8 cellular contexts compared by ENCODE assay signal in genomic region chr21:42219606-42220137, GRCh38. TPM values are rescaled to one million over a fixed set of nuclear protein-coding genes. Genes with fewer than 3 reads are reported as not detected.
DNase-seq lines count a peak whose midpoint lies in the region; ATAC-seq and TF ChIP-seq lines count a peak whose summit lies in the region.

No MANE protein-coding gene starts in this region.

- H4K91ac ChIP-seq in H9 (ENCODE audit: insufficient read length, low read depth, low read length) (no peak overlapping the region), neuronal stem cell (ENCODE audit: low read depth, low read length, poor library complexity) (no peak overlapping the region)

- H3K14ac ChIP-seq in H9 (ENCODE audit: insufficient read depth, low read length) (no peak overlapping the region), neuronal stem cell (ENCODE audit: low read length) (no peak overlapping the region)

- DNase-seq in DND-41 (no peak), H9 (peak; percentile 37), fibroblast of villous mesenchyme (ENCODE audit: low read depth) (no peak), neuronal stem cell (ENCODE audit: low spot score) (no peak), dedifferentiated amniotic fluid mesenchymal stem cell (ENCODE audit: extremely low spot score) (no peak)
- no peak for DNase-seq in activated CD4-positive, alpha-beta memory T cell treated with anti-CD3 and anti-CD28 coated beads for 36 hours

- H3K18ac ChIP-seq in H9 (ENCODE audit: insufficient read length, low read depth, low read length) (no peak overlapping the region), neuronal stem cell (ENCODE audit: low read length) (peak overlapping the region; percentile 82)

- WGBS in H9 (ENCODE audit: extremely low coverage, insufficient read length, low lambda C conversion rate), result no CpG with 5 or more reads among the region's 41 CpGs
- WGBS in neuronal stem cell (ENCODE audit: extremely low coverage in 2 of 2, insufficient read length in 2 of 2, insufficient replicate concordance in 1 of 2), 2 donors, result no CpG with 5 or more reads among the region's 41 CpGs

- H3K27me3 Mint-ChIP-seq in H9 (ENCODE audit: low read depth), result peaks cover 90% of the 10 kb centered on the region
- no peaks in the 10 kb centered on the region for H3K27me3 Mint-ChIP-seq in activated CD4-positive, alpha-beta memory T cell treated with anti-CD3 and anti-CD28 coated beads for 36 hours

- H2BK5ac ChIP-seq in H9 (ENCODE audit: insufficient read length, low read length) (no peak overlapping the region), neuronal stem cell (ENCODE audit: low read length) (peak overlapping the region; percentile 0)

- H3K23me2 ChIP-seq in H9 (ENCODE audit: insufficient read length, low read depth, low read length, poor library complexity, severe bottlenecking), result peaks cover 17% of the 10 kb centered on the region

- no peak overlapping the region for H2BK20ac ChIP-seq in H9 (ENCODE audit: low read depth, low read length, poor library complexity, severe bottlenecking)

- CTCF ChIA-PET in activated CD4-positive, alpha-beta memory T cell treated with anti-CD3 and anti-CD28 coated beads for 36 hours (lab: Charles Lee), result interaction anchor here (1.0 to 4.0 kb wide), 12 partner anchors 9 to 162 kb away, joined by 3 to 33 read pairs (median 6); no protein-coding TSS in a partner anchor

- H3K4me1 Mint-ChIP-seq in H9, result peaks cover 10% of the 10 kb centered on the region in 2 experiments
- peaks cover 21% of the 10 kb centered on the region for H3K4me1 Mint-ChIP-seq in activated CD4-positive, alpha-beta memory T cell treated with anti-CD3 and anti-CD28 coated beads for 36 hours (ENCODE audit: low read depth)

- H3K36me3 ChIP-seq in DND-41 (ENCODE audit: insufficient read depth, low read length) (peaks cover 12% of the 10 kb centered on the region; the same call in 1 of the 2 replicates), neuronal stem cell (replicated peaks in 1 of 2; ENCODE audit: control insufficient read depth in 2 of 2, insufficient read depth in 2 of 2, low read length in 2 of 2) (no peaks in the 10 kb centered on the region)

- H3K27ac ChIP-seq in DND-41 (ENCODE audit: low read length) (peak overlapping the region; percentile 78), H9 (ENCODE audit: insufficient read length, low read depth, low read length) (no peak overlapping the region), neuronal stem cell (replicated peaks; ENCODE audit: low read length) (no peak overlapping the region)

- no peak overlapping the region for H3K23ac ChIP-seq in H9 (ENCODE audit: insufficient read length, low read depth, low read length)
- peak overlapping the region; percentile 21 for H3K23ac ChIP-seq in neuronal stem cell (ENCODE audit: low read depth, low read length, poor library complexity)

- H4K8ac ChIP-seq in H9 (replicated peaks; ENCODE audit: insufficient read length, low read depth, low read length), result no peak overlapping the region
- H4K8ac ChIP-seq in neuronal stem cell (ENCODE audit: low read depth, low read length), result no peak overlapping the region

- H2BK12ac ChIP-seq in H9 (ENCODE audit: insufficient read length, low read depth, low read length) (no peak overlapping the region), neuronal stem cell (ENCODE audit: low read length) (no peak overlapping the region)

- POLR2A ChIA-PET in activated CD4-positive, alpha-beta memory T cell treated with anti-CD3 and anti-CD28 coated beads for 36 hours (lab: Charles Lee), result interaction anchor here (0.7 to 4.8 kb wide), 9 partner anchors 9 to 217 kb away, joined by 3 to 121 read pairs (median 11); no protein-coding TSS in a partner anchor

- H4K20me1 ChIP-seq in DND-41 (ENCODE audit: insufficient read depth, low read length) (peaks cover 11% of the 10 kb centered on the region; the same call in 1 of the 2 replicates), H9 (ENCODE audit: control insufficient read depth, insufficient read depth, insufficient read length) (no peaks in the 10 kb centered on the region)

- no peaks in the 10 kb centered on the region for H3K79me1 ChIP-seq in H9 (ENCODE audit: insufficient read depth, low read depth, low read length, poor library complexity, severe bottlenecking)
- H3K79me1 ChIP-seq in neuronal stem cell (ENCODE audit: low read depth, low read length), result no peaks in the 10 kb centered on the region

- peak overlapping the region; percentile 59 for H2AFZ ChIP-seq in DND-41 (ENCODE audit: low read depth, low read length)
- no peak overlapping the region for H2AFZ ChIP-seq in H9 (ENCODE audit: low read length)
- H2AFZ ChIP-seq in neuronal stem cell (ENCODE audit: low read length), result peak overlapping the region; percentile 77

- H3K4me3 Mint-ChIP-seq in H9, result peak overlapping the region; percentile 62 to 90
- peak overlapping the region; percentile 78 for H3K4me3 Mint-ChIP-seq in activated CD4-positive, alpha-beta memory T cell treated with anti-CD3 and anti-CD28 coated beads for 36 hours

- no peak overlapping the region for H3K56ac ChIP-seq in H9 (ENCODE audit: insufficient read length, low read depth, low read length)

- TF ChIP-seq CTCF in DND-41 (IDR thresholded peaks at IDR 0.05; ENCODE audit: borderline replicate concordance, extremely low read depth, low read length, poor library complexity, severe bottlenecking) (no peak), H9 (conservative IDR thresholded peaks at IDR 0.05) (no peak), fibroblast of villous mesenchyme (IDR thresholded peaks at IDR 0.05; ENCODE audit: insufficient read depth, low read depth, low read length) (no peak)

- peaks cover 17% of the 10 kb centered on the region for H3K9me3 ChIP-seq in DND-41 (ENCODE audit: insufficient read depth, low read length, severe bottlenecking)
- H3K9me3 ChIP-seq in H9 (ENCODE audit: control insufficient read depth, low read depth, low read length), result no peaks in the 10 kb centered on the region
- H3K9me3 ChIP-seq in neuronal stem cell (replicated peaks in 1 of 2; ENCODE audit: control insufficient read depth in 2 of 2, insufficient read depth in 1 of 2, low read depth in 1 of 2, low read length in 2 of 2), result no peaks in the 10 kb centered on the region

- H3K4me1 ChIP-seq in DND-41 (ENCODE audit: insufficient read depth, low read length), result peaks cover 55% of the 10 kb centered on the region
- H3K4me1 ChIP-seq in H9 (ENCODE audit: insufficient read depth, low read length), result no peaks in the 10 kb centered on the region
- peaks cover 11% of the 10 kb centered on the region in 2 donors for H3K4me1 ChIP-seq in neuronal stem cell (ENCODE audit: control insufficient read depth in 2 of 2, insufficient read depth in 1 of 2, low read depth in 1 of 2, low read length in 2 of 2)

- no peak overlapping the region for H3K4ac ChIP-seq in H9 (ENCODE audit: low read depth, low read length)
- H3K4ac ChIP-seq in neuronal stem cell (ENCODE audit: low read length), result no peak overlapping the region

- H2AK5ac ChIP-seq in H9 (ENCODE audit: insufficient read length, low read length) (no peak overlapping the region), neuronal stem cell (ENCODE audit: low read depth, low read length) (no peak overlapping the region)

- peak overlapping the region; percentile 98 for H3K4me2 ChIP-seq in DND-41 (ENCODE audit: insufficient read depth, low read length)
- H3K4me2 ChIP-seq in H9 (ENCODE audit: insufficient read depth, insufficient read length, low read length), result peak overlapping the region; percentile 86
- peak overlapping the region; percentile 100 for H3K4me2 ChIP-seq in neuronal stem cell (ENCODE audit: insufficient read depth, low read length, poor library complexity, severe bottlenecking)

- H3T11ph ChIP-seq in H9 (ENCODE audit: low read length), result no peak overlapping the region

- H2BK15ac ChIP-seq in H9 (ENCODE audit: low read depth, low read length) (no peak overlapping the region), neuronal stem cell (ENCODE audit: low read length) (peak overlapping the region; percentile 39)

- H3K27ac Mint-ChIP-seq in H9, result 0 out of 7 replicates have a peak overlapping the region, but pooled peaks of 1 of the 3 experiments have one; percentile 8
- H3K27ac Mint-ChIP-seq in activated CD4-positive, alpha-beta memory T cell treated with anti-CD3 and anti-CD28 coated beads for 36 hours, result peak overlapping the region; percentile 85

- peak overlapping the region; percentile 74 for H3K9ac ChIP-seq in DND-41 (ENCODE audit: low read depth, low read length)
- no peak overlapping the region for H3K9ac ChIP-seq in H9 (ENCODE audit: extremely low read depth, insufficient read length, low read length)
- H3K9ac ChIP-seq in neuronal stem cell (ENCODE audit: low read depth, low read length, poor library complexity), result peak overlapping the region; percentile 89

- H3K27me3 ChIP-seq in DND-41 (ENCODE audit: insufficient read depth, low read length, poor library complexity) (no peaks in the 10 kb centered on the region), H9 (ENCODE audit: insufficient read depth, low read length) (peaks cover 3% of the 10 kb centered on the region; the same call in 1 of the 2 replicates), neuronal stem cell (ENCODE audit: control insufficient read depth in 3 of 3, insufficient read depth in 3 of 3, low read depth in 1 of 3, low read length in 3 of 3) (peaks cover 0 to 62% (median 15%) of the 10 kb centered on the region in 3 experiments)

- H4K5ac ChIP-seq in H9 (ENCODE audit: insufficient read length, low read depth, low read length), result no peak overlapping the region

- H2BK120ac ChIP-seq in H9 (ENCODE audit: low read depth, low read length, poor library complexity, severe bottlenecking) (no peak overlapping the region), neuronal stem cell (ENCODE audit: low read depth, low read length) (no peak overlapping the region)

- peaks cover 19% of the 10 kb centered on the region in 2 experiments for H3K9me3 Mint-ChIP-seq in H9
- peaks cover 16% of the 10 kb centered on the region for H3K9me3 Mint-ChIP-seq in activated CD4-positive, alpha-beta memory T cell treated with anti-CD3 and anti-CD28 coated beads for 36 hours

- H3K4me3 ChIP-seq in DND-41 (ENCODE audit: low read depth in 1 of 2, low read length in 2 of 2) (peak overlapping the region; percentile 72 to 80), fibroblast of villous mesenchyme (ENCODE audit: low read depth, low read length) (peak overlapping the region; percentile 29), neuronal stem cell (ENCODE audit: low read length in 2 of 2) (peak overlapping the region in 1 of 2 donors; percentile 82)

- ATAC-seq in DND-41 (ENCODE audit: insufficient read depth, low read depth) (peak; percentile 47), GM21360 (IDR thresholded peaks at IDR 0.05; ENCODE audit: unreplicated experiment) (no peak), HG03280 (IDR thresholded peaks at IDR 0.05; ENCODE audit: unreplicated experiment) (no peak)

- H3K36me3 Mint-ChIP-seq in H9 (ENCODE audit: insufficient read depth in 1 of 3, low read depth in 3 of 3), result peaks cover 2 to 4% (median 2%) of the 10 kb centered on the region in 3 experiments; a peak in 4 of 7 replicates
- no peaks in the 10 kb centered on the region for H3K36me3 Mint-ChIP-seq in activated CD4-positive, alpha-beta memory T cell treated with anti-CD3 and anti-CD28 coated beads for 36 hours

- H3K79me2 ChIP-seq in DND-41 (ENCODE audit: insufficient read depth, low read length) (peaks cover 44% of the 10 kb centered on the region), H9 (ENCODE audit: insufficient read depth, low read length) (no peaks in the 10 kb centered on the region)

- intact Hi-C loops in activated CD4-positive, alpha-beta memory T cell treated with anti-CD3 and anti-CD28 coated beads for 36 hours (cut with micrococcal nuclease), result loop anchor here (1.0 kb wide), 3 partner anchors 9 to 31 kb away; no protein-coding TSS in a partner anchor

RNA-seq across cellular contexts. Expression of gene ABCG1, which starts 0.7 kb away (rescaled TPM):
- total RNA-seq in H9 (2021) (0.83 and 0.99 TPM in 2 replicates), fibroblast of villous mesenchyme (0.43 and 0.97 TPM in 2 replicates)
- total RNA-seq in activated CD4-positive, alpha-beta memory T cell treated with anti-CD3 and anti-CD28 coated beads for 36 hours, result 10 to 100 TPM; 22.2 to 24.6 TPM
- polyA plus RNA-seq in neuronal stem cell (2013, experiment 1 of 2), result 1.4 TPM
- polyA plus RNA-seq in neuronal stem cell (2013, experiment 2 of 2), result 1.8 TPM

Comparison
In these comparisons a context has a peak if more than half of its experiments do, and no peak if none do; other contexts are left out.
1. RNA of gene ABCG1, which starts 0.7 kb away (total RNA-seq): 22.2 to 24.6 TPM in activated CD4-positive, alpha-beta memory T cell treated with anti-CD3 and anti-CD28 coated beads for 36 hours; 0.83 to 0.99 TPM in H9 and 0.43 to 0.97 TPM in fibroblast of villous mesenchyme; every median in the first group is over 10 times any median in the second.
2. Peak in every context shown above with its lines, with median percentiles within 50 percentile points of each other: H3K4me2 ChIP-seq.